15 cellular contexts compared by ENCODE assay signal in genomic region chrX:371907-372306, GRCh38. TPM values are rescaled to one million over a fixed set of nuclear protein-coding genes. Genes with fewer than 3 reads are reported as not detected.
DNase-seq lines count a peak whose midpoint lies in the region; ATAC-seq, FAIRE-seq and TF ChIP-seq lines count a peak whose summit lies in the region.
"Had no signal": no experiment of that assay in that cellular context is flagged by ENCODE, and none has a peak within 500 bp of the region (broad histone marks: within the 10 kb centered on the region; RNA-seq: fewer than 3 reads in every experiment).

No MANE protein-coding gene starts in this region.

- TF ChIP-seq EP300 in HepG2 (IDR thresholded peaks at IDR 0.05; ENCODE audit: low read depth in 2 of 2, low read length in 2 of 2) = no peak
- TF ChIP-seq EP300 in HepG2 (CRISPR knock-in tag; IDR thresholded peaks at IDR 0.05; ENCODE audit: borderline replicate concordance) = no peak

- no peak for TF ChIP-seq RAD21 in HepG2 (CRISPR knock-in tag; IDR thresholded peaks at IDR 0.05)

- peaks cover 7% of the 10 kb centered on the region for H3K79me2 ChIP-seq in HepG2 (ENCODE audit: insufficient read depth, low read length)

- H3K4me1 Mint-ChIP-seq in activated naive CD8-positive, alpha-beta T cell treated with anti-CD3 and anti-CD28 coated beads for 36 hours = peaks cover 25% of the 10 kb centered on the region

- POLR2A ChIA-PET in HepG2 (lab: Yijun Ruan, JAX) = no interaction called here

- peaks cover 74% of the 10 kb centered on the region for H4K20me1 ChIP-seq in BLaER1
- H4K20me1 ChIP-seq in HepG2 (ENCODE audit: insufficient read depth, low read length) = 0 out of 2 replicates have a peak, but pooled peaks cover 6% of the 10 kb centered on the region

- no peak for TF ChIP-seq POLR2A in HepG2 (IDR thresholded peaks at IDR 0.05; ENCODE audit: insufficient read depth in 1 of 2, low read depth in 2 of 2, low read length in 2 of 2)
- no peak for TF ChIP-seq POLR2A in Peyer's patch (IDR thresholded peaks at IDR 0.05)

- peaks cover 11% of the 10 kb centered on the region for H3K36me3 Mint-ChIP-seq in activated naive CD8-positive, alpha-beta T cell treated with anti-CD3 and anti-CD28 coated beads for 36 hours

- H3K9ac ChIP-seq in BLaER1 (no peak overlapping the region), HepG2 (ENCODE audit: insufficient read depth, low read depth, low read length) (no peak overlapping the region)

- no TSS peak for BruUV-seq in HepG2 (replicated peaks; lab: Mats Ljungman, UMichigan)

- CTCF ChIA-PET in HepG2 (lab: Yijun Ruan, JAX; ENCODE audit: low intra/inter-chr PET ratio, low total read pairs) = no interaction called here

- no peak for ATAC-seq in HepG2

- H3K4me3 ChIP-seq in BLaER1 (peak overlapping the region; percentile 74; the same call in 1 of the 2 replicates), mesodermal cell (ENCODE audit: extremely low read depth, insufficient read depth, low read length, poor library complexity, severe bottlenecking) (peak overlapping the region; percentile 8), HepG2 (replicated peaks in 1 of 3; ENCODE audit: insufficient read depth in 1 of 3, low read depth in 2 of 3, low read length in 3 of 3) (no peak overlapping the region), Peyer's patch (no peak overlapping the region)
- H3K4me3 ChIP-seq: SK-N-MC had no signal

- H3K27me3 Mint-ChIP-seq in activated naive CD8-positive, alpha-beta T cell treated with anti-CD3 and anti-CD28 coated beads for 36 hours = peaks cover 41% of the 10 kb centered on the region

- WGBS in mesodermal cell (ENCODE audit: insufficient coverage in 2 of 2), 2 experiments = 67 to 81% methylated on average over 12 to 13 of the region's 15 CpGs
- WGBS in HepG2 (ENCODE audit: low lambda C conversion rate) = 94% methylated on average over 15 of the region's 15 CpGs

- H3K9me3 Mint-ChIP-seq in activated naive CD8-positive, alpha-beta T cell treated with anti-CD3 and anti-CD28 coated beads for 36 hours = no peaks in the 10 kb centered on the region
- H3K9me3 Mint-ChIP-seq: activated B cell treated with CpG ODN at 0.5 μM for 24 hours had no signal

- no peak for TF ChIP-seq CTCF in HepG2 (CRISPR knock-in tag; IDR thresholded peaks at IDR 0.05)
- no peak for TF ChIP-seq CTCF in Peyer's patch (IDR thresholded peaks at IDR 0.05)

- H3K4me1 ChIP-seq in BLaER1 = peaks cover 86% of the 10 kb centered on the region
- peaks cover 39% of the 10 kb centered on the region for H3K4me1 ChIP-seq in mesodermal cell (ENCODE audit: control insufficient read depth, insufficient read depth, low read length, poor library complexity, severe bottlenecking)
- peaks cover 27% of the 10 kb centered on the region for H3K4me1 ChIP-seq in HepG2 (ENCODE audit: insufficient read depth, low read length)
- peaks cover 0 to 17% (median 8%) of the 10 kb centered on the region in 4 donors for H3K4me1 ChIP-seq in Peyer's patch

- H3K4me2 ChIP-seq in BLaER1 = peak overlapping the region; percentile 93
- H3K4me2 ChIP-seq in HepG2 (ENCODE audit: low read depth, low read length) = no peak overlapping the region

- intact Hi-C loops in HepG2 (cut with micrococcal nuclease; ENCODE audit: unreplicated experiment) = loop anchor here (10.0 kb wide), 1 partner anchor 47 kb away; no protein-coding TSS in a partner anchor

- H2AFZ ChIP-seq in HepG2 (ENCODE audit: low read length) = no peak overlapping the region

- H3K9me3 ChIP-seq in BLaER1 = 0 out of 2 replicates have a peak, but pooled peaks cover 2% of the 10 kb centered on the region
- no peaks in the 10 kb centered on the region for H3K9me3 ChIP-seq in mesodermal cell (ENCODE audit: control insufficient read depth, low read length)
- no peaks in the 10 kb centered on the region for H3K9me3 ChIP-seq in HepG2 (ENCODE audit: low read length)
- no peaks in the 10 kb centered on the region for H3K9me3 ChIP-seq in Peyer's patch

- peak overlapping the region; percentile 75 for H3K4me3 Mint-ChIP-seq in activated naive CD8-positive, alpha-beta T cell treated with anti-CD3 and anti-CD28 coated beads for 36 hours

- no peaks in the 10 kb centered on the region for H3K36me3 ChIP-seq in BLaER1
- H3K36me3 ChIP-seq in mesodermal cell (ENCODE audit: control insufficient read depth, insufficient read depth, low read length) = no peaks in the 10 kb centered on the region
- H3K36me3 ChIP-seq in HepG2 (replicated peaks in 1 of 2; ENCODE audit: control insufficient read depth in 1 of 2, insufficient read depth in 2 of 2, low read length in 2 of 2) = no peaks in the 10 kb centered on the region
- H3K36me3 ChIP-seq in Peyer's patch = no peaks in the 10 kb centered on the region

- H3K27me3 ChIP-seq in BLaER1 (peaks cover 54% of the 10 kb centered on the region), HepG2 (ENCODE audit: control insufficient read depth in 1 of 2, insufficient read depth in 2 of 2, low read length in 2 of 2) (no peaks in the 10 kb centered on the region; a peak in 1 of 5 replicates), Peyer's patch (peaks cover 0 to 12% of the 10 kb centered on the region in 2 donors)

- in situ Hi-C loops in HepG2 (cut with HindIII; ENCODE audit: extremely low pct_ligation_motif_present, low pct_unique_long_range_greater_than_20kb) = no loop called here

- no peak overlapping the region for H3K27ac Mint-ChIP-seq in activated naive CD8-positive, alpha-beta T cell treated with anti-CD3 and anti-CD28 coated beads for 36 hours
- H3K27ac Mint-ChIP-seq: activated B cell treated with CpG ODN at 0.5 μM for 24 hours had no signal

- H3K27ac ChIP-seq in BLaER1 (peak overlapping the region; percentile 21; the same call in 1 of the 2 replicates), mesodermal cell (ENCODE audit: low read depth, low read length, severe bottlenecking) (no peak overlapping the region), HepG2 (ENCODE audit: extremely low read length, insufficient read depth, low read length) (no peak overlapping the region), Peyer's patch (no peak overlapping the region)
- H3K27ac ChIP-seq: SK-N-MC had no signal

- no peak for FAIRE-seq in HepG2 (lab: Jason Lieb, UNC)
- FAIRE-seq: GM12892 had no signal

- DNase-seq in ELF-1 (ENCODE audit: low read depth, low spot score) (peak; percentile 33), HepG2 (ENCODE audit: low spot score) (no peak), H4 (ENCODE audit: low spot score) (no peak), NOMO-1 (lab: John Stamatoyannopoulos, UW; ENCODE audit: unreplicated experiment in 2 of 2) (no peak), Peyer's patch (no peak)
- no peak for DNase-seq in activated naive CD8-positive, alpha-beta T cell treated with anti-CD3 and anti-CD28 coated beads for 36 hours
- DNase-seq: activated B cell treated with CpG ODN at 0.5 μM for 24 hours; DMS79 treated with DMSO at 0.1 percent for 48 hours; foreskin melanocyte; NCI-H1092 treated with DMSO at 0.1 percent for 48 hours; stimulated activated CD4-positive, alpha-beta T cell treated with anti-CD3 and anti-CD28 coated beads, Interleukin-4, amount 100 ng/mL, for 24 hours had no signal

RNA-seq across cellular contexts. Expression of gene PPP2R3B, which starts 14.8 kb away (rescaled TPM):
- total RNA-seq in activated naive CD8-positive, alpha-beta T cell treated with anti-CD3 and anti-CD28 coated beads for 36 hours = 10 to 100 TPM; 25.5 to 30.6 TPM
- 65.9 TPM for polyA plus RNA-seq in mesodermal cell (2013, experiment 1 of 2)
- polyA plus RNA-seq in mesodermal cell (2013, experiment 2 of 2) = 55.8 TPM
- total RNA-seq in HepG2 (2016; rRNA removed; fragmentation: Illumina TruSeq; extraction: Trizol) (10.2 and 17.0 TPM in 2 replicates), Peyer's patch (10 to 100 TPM in 2 of 4 donors, 1 to 10 TPM in 2; 4.0 to 65.2 (median 13.1) TPM)
- total RNA-seq in HepG2 (2016; cell fraction: cytosol; rRNA removed; fragmentation: Illumina TruSeq; extraction: Trizol; ENCODE audit: low read depth) = 40.0 and 45.6 TPM in 2 replicates
- 9.9 and 18.2 TPM in 2 replicates for total RNA-seq in HepG2 (2016; cell fraction: insoluble cytoplasmic fraction; rRNA removed; fragmentation: Illumina TruSeq; extraction: Trizol)
- 24.0 and 29.4 TPM in 2 replicates for total RNA-seq in HepG2 (2016; cell fraction: membrane; rRNA removed; fragmentation: Illumina TruSeq; extraction: Trizol)
- 16.8 and 20.3 TPM in 2 replicates for total RNA-seq in HepG2 (2016; cell fraction: nucleus; rRNA removed; fragmentation: Illumina TruSeq; extraction: Trizol)
- polyA plus RNA-seq in HepG2 (2011; rRNA removed) = 21.4 and 26.0 TPM in 2 replicates
- 12.7 and 19.9 TPM in 2 replicates for polyA plus RNA-seq in HepG2 (2011; cell fraction: cytosol; rRNA removed)
- polyA plus RNA-seq in HepG2 (2011; cell fraction: nucleus; rRNA removed) = 123 and 149 TPM in 2 replicates
- polyA plus RNA-seq in HepG2 (2012) = 9.5 and 14.7 TPM in 2 replicates
- polyA plus RNA-seq in HepG2 (2016; cell fraction: cytosol; fragmentation: Illumina TruSeq; extraction: Trizol; ENCODE audit: low read depth) = 4.1 and 5.7 TPM in 2 replicates
- polyA plus RNA-seq in HepG2 (2016; cell fraction: insoluble cytoplasmic fraction; fragmentation: Illumina TruSeq; extraction: Trizol; ENCODE audit: low read depth) = 11.5 and 12.7 TPM in 2 replicates
- polyA plus RNA-seq in HepG2 (2016; cell fraction: membrane; fragmentation: Illumina TruSeq; extraction: Trizol; ENCODE audit: low read depth) = 7.1 and 8.7 TPM in 2 replicates
- polyA plus RNA-seq in HepG2 (2016; cell fraction: nucleus; fragmentation: Illumina TruSeq; extraction: Trizol; ENCODE audit: insufficient read depth, low read depth) = 43.6 and 49.3 TPM in 2 replicates
- 25.0 and 39.8 TPM in 2 replicates for polyA minus RNA-seq in HepG2 (2011; rRNA and poly(A)+ RNA removed; ENCODE audit: low replicate concordance)
- polyA minus RNA-seq in HepG2 (2011; cell fraction: cytosol; rRNA and poly(A)+ RNA removed) = 13.1 and 17.1 TPM in 2 replicates
- 23.4 and 29.1 TPM in 2 replicates for polyA minus RNA-seq in HepG2 (2011; cell fraction: nucleus; rRNA and poly(A)+ RNA removed)
- 12.6 and 34.7 TPM in 2 replicates for total RNA-seq in H4 (2014; rRNA removed; shearing (Covaris generic))

RNA-seq across cellular contexts. Expression of gene GTPBP6, which starts 53.3 kb away (rescaled TPM):
- 10 to 100 TPM; 70.5 to 71.7 TPM for total RNA-seq in activated naive CD8-positive, alpha-beta T cell treated with anti-CD3 and anti-CD28 coated beads for 36 hours
- polyA plus RNA-seq in mesodermal cell (2013, experiment 1 of 2) = 41.1 TPM
- 37.4 TPM for polyA plus RNA-seq in mesodermal cell (2013, experiment 2 of 2)
- total RNA-seq in HepG2 (2016; rRNA removed; fragmentation: Illumina TruSeq; extraction: Trizol) = 35.6 and 39.6 TPM in 2 replicates
- 33.9 and 34.6 TPM in 2 replicates for total RNA-seq in HepG2 (2016; cell fraction: cytosol; rRNA removed; fragmentation: Illumina TruSeq; extraction: Trizol; ENCODE audit: low read depth)
- total RNA-seq in HepG2 (2016; cell fraction: insoluble cytoplasmic fraction; rRNA removed; fragmentation: Illumina TruSeq; extraction: Trizol) = 32.3 and 41.0 TPM in 2 replicates
- 50.6 and 52.4 TPM in 2 replicates for total RNA-seq in HepG2 (2016; cell fraction: membrane; rRNA removed; fragmentation: Illumina TruSeq; extraction: Trizol)
- 17.0 and 20.4 TPM in 2 replicates for total RNA-seq in HepG2 (2016; cell fraction: nucleus; rRNA removed; fragmentation: Illumina TruSeq; extraction: Trizol)
- 20.2 and 22.1 TPM in 2 replicates for polyA plus RNA-seq in HepG2 (2011; rRNA removed)
- 18.4 and 31.3 TPM in 2 replicates for polyA plus RNA-seq in HepG2 (2011; cell fraction: cytosol; rRNA removed)
- polyA plus RNA-seq in HepG2 (2011; cell fraction: nucleus; rRNA removed) = 29.4 and 36.8 TPM in 2 replicates
- 16.6 and 18.3 TPM in 2 replicates for polyA plus RNA-seq in HepG2 (2012)
- 46.6 and 50.3 TPM in 2 replicates for polyA plus RNA-seq in HepG2 (2016; cell fraction: cytosol; fragmentation: Illumina TruSeq; extraction: Trizol; ENCODE audit: low read depth)
- polyA plus RNA-seq in HepG2 (2016; cell fraction: insoluble cytoplasmic fraction; fragmentation: Illumina TruSeq; extraction: Trizol; ENCODE audit: low read depth) = 38.1 and 42.7 TPM in 2 replicates
- 50.6 and 54.4 TPM in 2 replicates for polyA plus RNA-seq in HepG2 (2016; cell fraction: membrane; fragmentation: Illumina TruSeq; extraction: Trizol; ENCODE audit: low read depth)
- 41.5 and 48.9 TPM in 2 replicates for polyA plus RNA-seq in HepG2 (2016; cell fraction: nucleus; fragmentation: Illumina TruSeq; extraction: Trizol; ENCODE audit: insufficient read depth, low read depth)
- 14.7 and 27.7 TPM in 2 replicates for polyA minus RNA-seq in HepG2 (2011; rRNA and poly(A)+ RNA removed; ENCODE audit: low replicate concordance)
- polyA minus RNA-seq in HepG2 (2011; cell fraction: cytosol; rRNA and poly(A)+ RNA removed) = 10.6 and 14.2 TPM in 2 replicates
- polyA minus RNA-seq in HepG2 (2011; cell fraction: nucleus; rRNA and poly(A)+ RNA removed) = 4.7 and 7.2 TPM in 2 replicates
- 39.2 and 40.2 TPM in 2 replicates for total RNA-seq in H4 (2014; rRNA removed; shearing (Covaris generic))
- total RNA-seq in Peyer's patch = 10 to 100 TPM; 17.9 to 38.5 (median 30.8) TPM

Comparison
In these comparisons a context has a peak if more than half of its experiments do, and no peak if none do; other contexts are left out.
1. H3K4me3 ChIP-seq: peak in BLaER1 (single experiment) and mesodermal cell (single experiment); none in HepG2 (0 of 3) and Peyer's patch (0 of 4).